In the genomic region with DNA sequence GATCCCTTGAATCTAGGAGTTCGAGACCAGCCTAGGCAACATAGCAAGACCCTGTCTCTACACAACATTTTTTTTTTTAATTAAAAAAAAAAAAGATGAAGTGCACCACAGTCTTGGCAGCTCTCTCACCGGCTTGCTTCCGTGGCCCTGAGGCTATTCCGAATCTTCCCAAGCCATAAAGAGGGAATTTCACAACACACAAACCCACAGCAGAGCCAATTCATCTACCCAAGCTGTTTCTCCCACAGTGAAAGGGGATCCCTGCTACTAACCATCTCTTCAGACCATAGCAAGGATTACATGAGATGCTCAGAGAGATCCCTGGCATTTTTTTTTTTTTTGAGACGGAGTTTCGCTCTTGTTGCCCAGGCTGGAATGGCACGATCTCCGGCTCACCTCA, we compare ENCODE assay signal across 1 cellular context.
TF ChIP-seq lines count a peak whose summit lies in the region.

No MANE protein-coding gene starts in this region.

TF ChIP-seq in GM12878, 131 proteins besides CTCF, POLR2A, EP300 and RAD21:
- TF ChIP-seq TCF3 (IDR thresholded peaks at IDR 0.05; ENCODE audit: borderline replicate concordance, insufficient read depth, low read depth, low read length) (no peak), NR2C2 (IDR thresholded peaks at IDR 0.05; ENCODE audit: borderline replicate concordance, control insufficient read depth, insufficient read length, low read depth) (no peak), RAD51 (IDR thresholded peaks at IDR 0.05) (no peak), RELA (IDR thresholded peaks at IDR 0.05; ENCODE audit: borderline replicate concordance, partially characterized antibody) (no peak), MYB (IDR thresholded peaks at IDR 0.05; ENCODE audit: borderline replicate concordance, low read depth, low read length) (no peak)
- TF ChIP-seq, protein P1, sequence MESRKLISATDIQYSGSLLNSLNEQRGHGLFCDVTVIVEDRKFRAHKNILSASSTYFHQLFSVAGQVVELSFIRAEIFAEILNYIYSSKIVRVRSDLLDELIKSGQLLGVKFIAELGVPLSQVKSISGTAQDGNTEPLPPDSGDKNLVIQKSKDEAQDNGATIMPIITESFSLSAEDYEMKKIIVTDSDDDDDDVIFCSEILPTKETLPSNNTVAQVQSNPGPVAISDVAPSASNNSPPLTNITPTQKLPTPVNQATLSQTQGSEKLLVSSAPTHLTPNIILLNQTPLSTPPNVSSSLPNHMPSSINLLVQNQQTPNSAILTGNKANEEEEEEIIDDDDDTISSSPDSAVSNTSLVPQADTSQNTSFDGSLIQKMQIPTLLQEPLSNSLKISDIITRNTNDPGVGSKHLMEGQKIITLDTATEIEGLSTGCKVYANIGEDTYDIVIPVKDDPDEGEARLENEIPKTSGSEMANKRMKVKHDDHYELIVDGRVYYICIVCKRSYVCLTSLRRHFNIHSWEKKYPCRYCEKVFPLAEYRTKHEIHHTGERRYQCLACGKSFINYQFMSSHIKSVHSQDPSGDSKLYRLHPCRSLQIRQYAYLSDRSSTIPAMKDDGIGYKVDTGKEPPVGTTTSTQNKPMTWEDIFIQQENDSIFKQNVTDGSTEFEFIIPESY (IDR thresholded peaks at IDR 0.05) = no peak
- TF ChIP-seq, protein P2, sequence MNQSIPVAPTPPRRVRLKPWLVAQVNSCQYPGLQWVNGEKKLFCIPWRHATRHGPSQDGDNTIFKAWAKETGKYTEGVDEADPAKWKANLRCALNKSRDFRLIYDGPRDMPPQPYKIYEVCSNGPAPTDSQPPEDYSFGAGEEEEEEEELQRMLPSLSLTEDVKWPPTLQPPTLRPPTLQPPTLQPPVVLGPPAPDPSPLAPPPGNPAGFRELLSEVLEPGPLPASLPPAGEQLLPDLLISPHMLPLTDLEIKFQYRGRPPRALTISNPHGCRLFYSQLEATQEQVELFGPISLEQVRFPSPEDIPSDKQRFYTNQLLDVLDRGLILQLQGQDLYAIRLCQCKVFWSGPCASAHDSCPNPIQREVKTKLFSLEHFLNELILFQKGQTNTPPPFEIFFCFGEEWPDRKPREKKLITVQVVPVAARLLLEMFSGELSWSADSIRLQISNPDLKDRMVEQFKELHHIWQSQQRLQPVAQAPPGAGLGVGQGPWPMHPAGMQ (IDR thresholded peaks at IDR 0.05; ENCODE audit: borderline replicate concordance) = no peak
